Comparison of ENCODE assay signal across 28 cellular contexts in the genomic region with DNA sequence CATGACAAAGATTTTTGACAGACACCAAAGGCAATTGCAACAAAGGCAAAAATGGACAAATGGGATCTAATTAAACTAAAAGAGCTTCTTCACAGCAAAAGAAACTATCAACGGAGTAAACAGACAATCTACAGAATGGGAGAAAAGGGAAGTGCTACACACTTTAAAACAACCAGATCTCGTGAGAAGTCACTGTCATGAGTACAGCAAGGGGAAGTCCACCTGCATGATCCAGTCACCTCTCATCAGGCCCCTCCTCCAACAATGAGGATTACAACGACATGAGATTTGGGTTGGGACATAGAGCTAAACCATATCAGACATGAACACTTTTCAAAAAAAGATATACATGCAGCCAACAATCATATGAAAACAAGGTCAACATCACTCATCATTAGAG. TPM values are rescaled to one million over a fixed set of nuclear protein-coding genes. Genes with fewer than 3 reads are reported as not detected.
"Had no signal": no experiment of that assay in that cellular context is flagged by ENCODE, and none has a peak within 500 bp of the region (broad histone marks: within the 10 kb centered on the region; RNA-seq: fewer than 3 reads in every experiment).

No MANE protein-coding gene starts in this region.

- H3K36me3 ChIP-seq: SJSA1 had no signal

- H3K4me1 ChIP-seq: SJSA1 had no signal

- H3K9ac ChIP-seq: KMS-11 had no signal

- H2AFZ ChIP-seq: PC-9 had no signal

- H3K9me3 ChIP-seq: SJSA1 had no signal

- H3K27ac ChIP-seq: KMS-11, PC-9, SJSA1, SK-N-MC had no signal

- H3K27me3 ChIP-seq: SJSA1 had no signal

- ATAC-seq: T-cell had no signal

- FAIRE-seq: RCC 7860 had no signal

- H3K4me2 ChIP-seq: KMS-11, PC-9 had no signal

- DNase-seq: IMR-90, Kasumi-1, MM.1S, NCI-H1092 treated with DMSO at 0.1 percent for 48 hours, NCI-H1436, NCI-H187, NCI-H2029, NCI-H2081 treated with DMSO at 0.1 percent for 48 hours, NCI-H2171 treated with DMSO at 0.1 percent for 48 hours, NCI-H2227 treated with DMSO at 0.1 percent for 48 hours, NCI-H446, NCI-H510A, NCI-H524 treated with DMSO at 0.1 percent for 48 hours, NCI-H69, NCI-H774, OCI-M1, PC-9, Right ventricle myocardium superior, RPMI8226, SIG-M5, SW 1271, T-cell had no signal

- H3K4me3 ChIP-seq: PC-9, SJSA1, SK-N-MC had no signal

RNA-seq across cellular contexts. Expression of gene FAM24A, which starts 58.3 kb away (rescaled TPM):
- total RNA-seq: HT-29, IMR-90, M059J, PC-9, Right ventricle myocardium superior, SJSA1, T-cell had no signal
- polyA plus RNA-seq: IMR-90 had no signal
